8 cellular contexts compared by ENCODE assay signal in genomic region chrX:103628386-103629290, GRCh38. TPM values are rescaled to one million over a fixed set of nuclear protein-coding genes. Genes with fewer than 3 reads are reported as not detected.
A peak's percentile ranks its signal among the peaks of the same experiment; 100 is the strongest.
DNase-seq lines count a peak whose midpoint lies in the region; ATAC-seq and TF ChIP-seq lines count a peak whose summit lies in the region.

TSS of gene TCEAL1 (plus strand) at chrX:103628975. CDS start at chrX:103629917, 942 bp downstream.

- intact Hi-C loops in breast epithelium (cut with DNase I; ENCODE audit: low total_unique reads), result no loop called here
- intact Hi-C loops in sciatic nerve (cut with DNase I), result no loop called here

- H3K9ac ChIP-seq in iPS-20b (ENCODE audit: low read depth, low read length), result peak within 1 kb of the TSS; percentile 83; the same call in 1 of the 2 replicates

- H3K27ac ChIP-seq in KOPT-K1 (ENCODE audit: low read depth, low read length, poor library complexity, severe bottlenecking) (peak within 1 kb of the TSS; percentile 30), breast epithelium (peak within 1 kb of the TSS; percentile 91 to 96), iPS-20b (ENCODE audit: low read length) (no peak within 1 kb of the TSS)

- H3K36me3 ChIP-seq in KOPT-K1 (ENCODE audit: insufficient read depth, low read length) (no peaks in the 10 kb centered on the region), breast epithelium (no peaks in the 10 kb centered on the region), iPS-20b (ENCODE audit: insufficient read depth, low read depth, low read length) (no peaks in the 10 kb centered on the region)

- ATAC-seq in GM21717 (IDR thresholded peaks at IDR 0.05; ENCODE audit: unreplicated experiment) (peak; percentile 59), sciatic nerve (peak; percentile 78)

- H3K4me3 ChIP-seq in breast epithelium (peak within 1 kb of the TSS; percentile 55 to 74 (median 59)), iPS-20b (ENCODE audit: low read length) (peak within 1 kb of the TSS; percentile 88)

- no peak for TF ChIP-seq POLR2A in breast epithelium (IDR thresholded peaks at IDR 0.05)

- no peak for TF ChIP-seq CTCF in breast epithelium (IDR thresholded peaks at IDR 0.05)

- H3K27me3 ChIP-seq in breast epithelium, result peaks cover 0 to 32% of the 10 kb centered on the region in 2 donors
- H3K27me3 ChIP-seq in iPS-20b (ENCODE audit: insufficient read depth, low read length), result no peaks in the 10 kb centered on the region

- H3K9me3 ChIP-seq in KOPT-K1 (ENCODE audit: insufficient read depth, low read length, poor library complexity, severe bottlenecking) (no peaks in the 10 kb centered on the region), breast epithelium (no peaks in the 10 kb centered on the region), iPS-20b (ENCODE audit: insufficient read depth, low read depth, low read length) (no peaks in the 10 kb centered on the region)

- peak; percentile 54 for DNase-seq in ELR (ENCODE audit: low read depth)
- peak; percentile 55 for DNase-seq in SK-N-DZ (ENCODE audit: low spot score)
- DNase-seq in breast epithelium (ENCODE audit: low spot score in 2 of 2), result peak; percentile 53 to 56
- peak; percentile 79 for DNase-seq in sciatic nerve (ENCODE audit: low spot score)
- DNase-seq in HPDE6-E6E7 (ENCODE audit: extremely low spot score), result no peak

- H3K4me1 ChIP-seq in breast epithelium, result no peaks in the 10 kb centered on the region
- no peaks in the 10 kb centered on the region for H3K4me1 ChIP-seq in iPS-20b (ENCODE audit: insufficient read depth, low read length)

RNA-seq across cellular contexts. Expression of gene TCEAL1, which starts in this region (rescaled TPM):
- 48.9 and 57.5 TPM in 2 replicates for polyA plus RNA-seq in SK-N-DZ (2014; cell fraction: cytosol; rRNA removed)
- polyA plus RNA-seq in SK-N-DZ (2014; cell fraction: nucleus; rRNA removed), result 60.0 and 69.5 TPM in 2 replicates
- total RNA-seq in breast epithelium (100 to 1,000 TPM in 1 of 3 donors, 10 to 100 TPM in 2; 60.8 to 115 (median 76.4) TPM), sciatic nerve (25.4 TPM)
